ENCODE assay signal across 28 cellular contexts in the genomic region with DNA sequence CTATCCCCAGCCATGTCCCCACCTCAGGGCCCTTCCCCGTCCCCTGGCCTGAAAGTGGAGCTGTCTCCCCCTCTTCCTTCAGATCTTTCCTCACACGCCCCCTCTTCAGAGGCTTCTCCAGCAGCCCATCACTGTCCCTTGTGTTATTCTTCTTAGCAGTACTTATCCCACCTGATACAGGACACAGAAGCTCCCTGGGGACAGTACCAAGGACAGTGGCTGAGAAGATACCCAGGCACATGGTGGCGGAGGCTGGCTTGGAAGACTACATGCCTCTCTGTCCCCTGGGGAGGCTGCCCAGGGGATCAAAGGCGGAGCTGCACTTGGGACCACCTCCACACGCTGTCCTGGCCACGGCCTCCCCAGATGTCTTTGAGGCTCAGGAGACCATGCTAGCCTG. TPM values are rescaled to one million over a fixed set of nuclear protein-coding genes. Genes with fewer than 3 reads are reported as not detected.
A peak's percentile ranks its signal among the peaks of the same experiment; 100 is the strongest.
DNase-seq lines count a peak whose midpoint lies in the region; ATAC-seq, FAIRE-seq and TF ChIP-seq lines count a peak whose summit lies in the region.
"Had no signal": no experiment of that assay in that cellular context is flagged by ENCODE, and none has a peak within 500 bp of the region (broad histone marks: within the 10 kb centered on the region; RNA-seq: fewer than 3 reads in every experiment).

No MANE protein-coding gene starts in this region.

- no peak overlapping the region for H3K4me3 Mint-ChIP-seq in activated CD8-positive, alpha-beta T cell treated with anti-CD3 and anti-CD28 coated beads for 36 hours
- no peak overlapping the region for H3K4me3 Mint-ChIP-seq in activated CD8-positive, alpha-beta T cell treated with anti-CD3 and anti-CD28 coated beads, Interleukin-2, amount 10 ng/mL, durations not matched to agents 7 days and 5 days
- no peak overlapping the region for H3K4me3 Mint-ChIP-seq in dendritic cell treated with granulocyte-macrophage colony-stimulating factor and Interleukin-4, amounts not matched to agents 40 ng/mL and 50 ng/mL, for 4 days
- H3K4me3 Mint-ChIP-seq in neural crest cell, result no peak overlapping the region
- H3K4me3 Mint-ChIP-seq in CD8-positive, alpha-beta T cell, result no peak overlapping the region
- H3K4me3 Mint-ChIP-seq: B cell, CD14-positive monocyte, H9, HFFc6 had no signal

- H3K4me1 ChIP-seq in HEK293 (ENCODE audit: control insufficient read depth, insufficient read depth, low read length) (no peaks in the 10 kb centered on the region), left lung (peaks cover 51 to 73% of the 10 kb centered on the region in 2 donors)
- no peaks in the 10 kb centered on the region for H3K4me1 ChIP-seq in CD8-positive, alpha-beta T cell (ENCODE audit: insufficient read depth, low read length)
- H3K4me1 ChIP-seq: SJSA1 had no signal

- no peak for DNase-seq in activated CD8-positive, alpha-beta T cell treated with anti-CD3 and anti-CD28 coated beads for 36 hours
- DNase-seq in activated CD8-positive, alpha-beta T cell treated with anti-CD3 and anti-CD28 coated beads, Interleukin-2, amount 10 ng/mL, durations not matched to agents 7 days and 5 days, result no peak
- DNase-seq in neural crest cell (ENCODE audit: low read depth, low spot score) (no peak), H54 (ENCODE audit: insufficient read length, low spot score) (no peak), left lung (no peak)
- DNase-seq in CD8-positive, alpha-beta T cell, result no peak
- DNase-seq: Calu3, DMS79 treated with DMSO at 0.1 percent for 48 hours, GF-D8, H9, HFFc6, IMR-90, MM.1S, NCI-H2029, NCI-H446, NCI-H526 treated with DMSO at 0.1 percent for 48 hours, PC-9, Right ventricle myocardium superior had no signal

- H3K4me3 ChIP-seq in HEK293 (ENCODE audit: low read depth, low read length), result no peak overlapping the region
- no peak overlapping the region for H3K4me3 ChIP-seq in CD8-positive, alpha-beta T cell (ENCODE audit: low read depth, low read length)
- H3K4me3 ChIP-seq in left lung, result no peak overlapping the region
- H3K4me3 ChIP-seq: PC-9, SJSA1 had no signal

- no peak for FAIRE-seq in H54 (lab: Jason Lieb, UNC)
- FAIRE-seq: GM12892, GM19239 had no signal

- H3K4me1 Mint-ChIP-seq in activated CD8-positive, alpha-beta T cell treated with anti-CD3 and anti-CD28 coated beads for 36 hours (ENCODE audit: low read depth), result peaks cover 8% of the 10 kb centered on the region
- H3K4me1 Mint-ChIP-seq in activated CD8-positive, alpha-beta T cell treated with anti-CD3 and anti-CD28 coated beads, Interleukin-2, amount 10 ng/mL, durations not matched to agents 7 days and 5 days (ENCODE audit: low read depth), result peaks cover 23% of the 10 kb centered on the region
- peaks cover 73% of the 10 kb centered on the region for H3K4me1 Mint-ChIP-seq in dendritic cell treated with granulocyte-macrophage colony-stimulating factor and Interleukin-4, amounts not matched to agents 40 ng/mL and 50 ng/mL, for 4 days (ENCODE audit: low read depth)
- peaks cover 20% of the 10 kb centered on the region for H3K4me1 Mint-ChIP-seq in neural crest cell
- H3K4me1 Mint-ChIP-seq in CD8-positive, alpha-beta T cell (ENCODE audit: low read depth), result peaks cover 20% of the 10 kb centered on the region

- no peaks in the 10 kb centered on the region for H3K27me3 Mint-ChIP-seq in activated CD8-positive, alpha-beta T cell treated with anti-CD3 and anti-CD28 coated beads for 36 hours
- no peaks in the 10 kb centered on the region for H3K27me3 Mint-ChIP-seq in activated CD8-positive, alpha-beta T cell treated with anti-CD3 and anti-CD28 coated beads, Interleukin-2, amount 10 ng/mL, durations not matched to agents 7 days and 5 days (ENCODE audit: low read depth)
- H3K27me3 Mint-ChIP-seq in dendritic cell treated with granulocyte-macrophage colony-stimulating factor and Interleukin-4, amounts not matched to agents 40 ng/mL and 50 ng/mL, for 4 days, result no peaks in the 10 kb centered on the region
- no peaks in the 10 kb centered on the region for H3K27me3 Mint-ChIP-seq in neural crest cell (ENCODE audit: low read depth)
- H3K27me3 Mint-ChIP-seq in CD8-positive, alpha-beta T cell (ENCODE audit: low read depth), result no peaks in the 10 kb centered on the region
- H3K27me3 Mint-ChIP-seq: B cell had no signal

- H3K27me3 ChIP-seq in CD8-positive, alpha-beta T cell (ENCODE audit: insufficient read depth, low read length), result no peaks in the 10 kb centered on the region
- no peaks in the 10 kb centered on the region for H3K27me3 ChIP-seq in left lung
- H3K27me3 ChIP-seq: SJSA1 had no signal

- peak overlapping the region; percentile 16 for H3K27ac Mint-ChIP-seq in activated CD8-positive, alpha-beta T cell treated with anti-CD3 and anti-CD28 coated beads for 36 hours
- no peak overlapping the region for H3K27ac Mint-ChIP-seq in activated CD8-positive, alpha-beta T cell treated with anti-CD3 and anti-CD28 coated beads, Interleukin-2, amount 10 ng/mL, durations not matched to agents 7 days and 5 days
- H3K27ac Mint-ChIP-seq in dendritic cell treated with granulocyte-macrophage colony-stimulating factor and Interleukin-4, amounts not matched to agents 40 ng/mL and 50 ng/mL, for 4 days, result peak overlapping the region; percentile 8
- peak overlapping the region; percentile 2 for H3K27ac Mint-ChIP-seq in neural crest cell (ENCODE audit: unreplicated experiment)
- no peak overlapping the region for H3K27ac Mint-ChIP-seq in CD8-positive, alpha-beta T cell
- H3K27ac Mint-ChIP-seq: B cell, HFFc6 had no signal

- peaks cover 0 to 42% of the 10 kb centered on the region in 2 experiments; a peak in 1 of 3 replicates for H3K36me3 ChIP-seq in HEK293 (ENCODE audit: control insufficient read depth in 2 of 2, insufficient read depth in 1 of 2, low read length in 2 of 2)
- H3K36me3 ChIP-seq in CD8-positive, alpha-beta T cell (ENCODE audit: insufficient read depth, low read length), result no peaks in the 10 kb centered on the region
- peaks cover 0 to 63% of the 10 kb centered on the region in 2 donors for H3K36me3 ChIP-seq in left lung

- no peak for ATAC-seq in activated CD8-positive, alpha-beta T cell treated with anti-CD3 and anti-CD28 coated beads for 36 hours
- no peak for ATAC-seq in activated CD8-positive, alpha-beta T cell treated with anti-CD3 and anti-CD28 coated beads, Interleukin-2, amount 10 ng/mL, durations not matched to agents 7 days and 5 days
- ATAC-seq in CD8-positive, alpha-beta T cell, result no peak
- ATAC-seq in left lung, result no peak

- no peak overlapping the region for H3K27ac ChIP-seq in HEK293 (ENCODE audit: extremely low read depth, low read depth, low read length)
- no peak overlapping the region for H3K27ac ChIP-seq in CD8-positive, alpha-beta T cell (ENCODE audit: low read depth, low read length)
- no peak overlapping the region for H3K27ac ChIP-seq in left lung
- H3K27ac ChIP-seq: 22Rv1, KMS-11, PC-9, SJSA1 had no signal

- H3K9me3 ChIP-seq in HEK293 (ENCODE audit: control insufficient read depth, insufficient read depth, low read depth, low read length), result no peaks in the 10 kb centered on the region
- H3K9me3 ChIP-seq in CD8-positive, alpha-beta T cell (ENCODE audit: low read length), result no peaks in the 10 kb centered on the region
- H3K9me3 ChIP-seq in left lung, result no peaks in the 10 kb centered on the region
- H3K9me3 ChIP-seq: SJSA1 had no signal

- no peak for TF ChIP-seq POLR2A in H54 (IDR thresholded peaks at IDR 0.05; ENCODE audit: low read depth, low read length)

- POLR2A ChIA-PET in activated CD8-positive, alpha-beta T cell treated with anti-CD3 and anti-CD28 coated beads for 36 hours (lab: Charles Lee), result interaction anchor here (1.1 kb wide), 1 partner anchor 13 kb away, joined by 3 read pairs; no protein-coding TSS in a partner anchor
- POLR2A ChIA-PET in activated CD8-positive, alpha-beta T cell treated with anti-CD3 and anti-CD28 coated beads, Interleukin-2, amount 10 ng/mL, durations not matched to agents 7 days and 5 days (lab: Charles Lee), result no interaction called here
- POLR2A ChIA-PET in HEK293 (lab: Yijun Ruan, JAX), result no interaction called here
- POLR2A ChIA-PET in CD8-positive, alpha-beta T cell (lab: Charles Lee), result no interaction called here

- no peaks in the 10 kb centered on the region for H3K9me3 Mint-ChIP-seq in activated CD8-positive, alpha-beta T cell treated with anti-CD3 and anti-CD28 coated beads for 36 hours
- H3K9me3 Mint-ChIP-seq in activated CD8-positive, alpha-beta T cell treated with anti-CD3 and anti-CD28 coated beads, Interleukin-2, amount 10 ng/mL, durations not matched to agents 7 days and 5 days (ENCODE audit: insufficient read depth), result no peaks in the 10 kb centered on the region
- no peaks in the 10 kb centered on the region for H3K9me3 Mint-ChIP-seq in dendritic cell treated with granulocyte-macrophage colony-stimulating factor and Interleukin-4, amounts not matched to agents 40 ng/mL and 50 ng/mL, for 4 days
- H3K9me3 Mint-ChIP-seq in neural crest cell, result no peaks in the 10 kb centered on the region
- H3K9me3 Mint-ChIP-seq in CD8-positive, alpha-beta T cell, result no peaks in the 10 kb centered on the region
- H3K9me3 Mint-ChIP-seq: H9, HFFc6 had no signal

- intact Hi-C loops in activated CD8-positive, alpha-beta T cell treated with anti-CD3 and anti-CD28 coated beads for 36 hours (cut with micrococcal nuclease), result no loop called here
- intact Hi-C loops in dendritic cell treated with granulocyte-macrophage colony-stimulating factor and Interleukin-4, amounts not matched to agents 40 ng/mL and 50 ng/mL, for 4 days (cut with micrococcal nuclease), result no loop called here
- intact Hi-C loops in CD8-positive, alpha-beta T cell (cut with DNase I, micrococcal nuclease), result no loop called here
- intact Hi-C loops in left lung (cut with DNase I), result no loop called here

- TF ChIP-seq CTCF in activated CD8-positive, alpha-beta T cell treated with anti-CD3 and anti-CD28 coated beads for 36 hours (IDR thresholded peaks at IDR 0.05), result no peak
- TF ChIP-seq CTCF in HEK293 (tag by site-specific recombination; IDR thresholded peaks at IDR 0.05), result no peak
- TF ChIP-seq CTCF in neural crest cell (conservative IDR thresholded peaks at IDR 0.05), result no peak
- no peak for TF ChIP-seq CTCF in CD8-positive, alpha-beta T cell (IDR thresholded peaks at IDR 0.05)
- TF ChIP-seq CTCF in left lung (IDR thresholded peaks at IDR 0.05), result no peak

- CTCF ChIA-PET in activated CD8-positive, alpha-beta T cell treated with anti-CD3 and anti-CD28 coated beads for 36 hours (lab: Charles Lee), result interaction anchor here (0.8 to 2.5 kb wide), 2 partner anchors 26 to 206 kb away, joined by 3 to 9 read pairs; partner anchors contain the start of gene SLC9A5
- CTCF ChIA-PET in activated CD8-positive, alpha-beta T cell treated with anti-CD3 and anti-CD28 coated beads, Interleukin-2, amount 10 ng/mL, durations not matched to agents 7 days and 5 days (lab: Charles Lee), result interaction anchor here (0.7 to 2.6 kb wide), 3 partner anchors 11 to 128 kb away, joined by 3 to 14 read pairs (median 5); partner anchors contain the start of genes KCTD19 and LRRC36
- CTCF ChIA-PET in HEK293 (lab: Yijun Ruan, JAX), result interaction anchor here (0.8 to 2.2 kb wide), 3 partner anchors 11 to 27 kb away, joined by 4 to 6 read pairs (median 5); no protein-coding TSS in a partner anchor
- CTCF ChIA-PET in CD8-positive, alpha-beta T cell (lab: Charles Lee), result interaction anchor here (1.0 kb wide), 1 partner anchor 26 kb away, joined by 3 read pairs; no protein-coding TSS in a partner anchor

- H3K36me3 Mint-ChIP-seq in activated CD8-positive, alpha-beta T cell treated with anti-CD3 and anti-CD28 coated beads for 36 hours (ENCODE audit: low read depth), result no peaks in the 10 kb centered on the region
- H3K36me3 Mint-ChIP-seq in activated CD8-positive, alpha-beta T cell treated with anti-CD3 and anti-CD28 coated beads, Interleukin-2, amount 10 ng/mL, durations not matched to agents 7 days and 5 days (ENCODE audit: low read depth), result no peaks in the 10 kb centered on the region
- H3K36me3 Mint-ChIP-seq in dendritic cell treated with granulocyte-macrophage colony-stimulating factor and Interleukin-4, amounts not matched to agents 40 ng/mL and 50 ng/mL, for 4 days (ENCODE audit: low read depth), result peaks cover 88% of the 10 kb centered on the region
- H3K36me3 Mint-ChIP-seq in neural crest cell (ENCODE audit: low read depth), result no peaks in the 10 kb centered on the region
- H3K36me3 Mint-ChIP-seq in CD8-positive, alpha-beta T cell, result peaks cover 50% of the 10 kb centered on the region

RNA-seq across cellular contexts. Expression of gene HSD11B2, which starts 23.9 kb away (rescaled TPM):
- total RNA-seq in activated CD8-positive, alpha-beta T cell treated with anti-CD3 and anti-CD28 coated beads for 36 hours, result 1 to 10 TPM; 1.6 to 2.3 TPM
- not detected for total RNA-seq in activated CD8-positive, alpha-beta T cell treated with anti-CD3 and anti-CD28 coated beads, Interleukin-2, amount 10 ng/mL, durations not matched to agents 7 days and 5 days
- 3.8 and 4.7 TPM in 2 replicates for total RNA-seq in neural crest cell
- not detected for total RNA-seq in CD8-positive, alpha-beta T cell
- total RNA-seq in left lung, result 1 to 10 TPM; 2.5 to 3.9 TPM
- total RNA-seq: B cell, HFFc6, IMR-90, RPMI7951, SJSA1 had no signal

RNA-seq across cellular contexts. Expression of gene ATP6V0D1, which starts 26.1 kb away (rescaled TPM):
- 10 to 100 TPM; 17.5 to 18.2 TPM for total RNA-seq in activated CD8-positive, alpha-beta T cell treated with anti-CD3 and anti-CD28 coated beads for 36 hours
- total RNA-seq in activated CD8-positive, alpha-beta T cell treated with anti-CD3 and anti-CD28 coated beads, Interleukin-2, amount 10 ng/mL, durations not matched to agents 7 days and 5 days, result 10 to 100 TPM; 52.7 to 58.1 TPM
- total RNA-seq in neural crest cell (54.7 and 55.4 TPM in 2 replicates), left lung (100 to 1,000 TPM; 142 to 185 TPM)
- total RNA-seq in CD8-positive, alpha-beta T cell, result 10 to 100 TPM; 56.3 to 62.0 TPM

RNA-seq across cellular contexts. Expression of gene AGRP, which starts 28.5 kb away (rescaled TPM):
- total RNA-seq in activated CD8-positive, alpha-beta T cell treated with anti-CD3 and anti-CD28 coated beads for 36 hours, result not detected
- total RNA-seq in activated CD8-positive, alpha-beta T cell treated with anti-CD3 and anti-CD28 coated beads, Interleukin-2, amount 10 ng/mL, durations not matched to agents 7 days and 5 days, result not detected
- not detected in 2 replicates for total RNA-seq in neural crest cell
- not detected for total RNA-seq in CD8-positive, alpha-beta T cell
- 1 to 10 TPM; 1.5 to 1.9 TPM for total RNA-seq in left lung
- total RNA-seq: B cell, Calu3, H9, HFFc6, IMR-90, PC-9, Right ventricle myocardium superior, RPMI7951, SJSA1 had no signal

RNA-seq across cellular contexts. Expression of gene ZDHHC1, which starts 38.6 kb away (rescaled TPM):
- under 1 TPM; 0.54 to 0.60 TPM for total RNA-seq in activated CD8-positive, alpha-beta T cell treated with anti-CD3 and anti-CD28 coated beads for 36 hours
- total RNA-seq in activated CD8-positive, alpha-beta T cell treated with anti-CD3 and anti-CD28 coated beads, Interleukin-2, amount 10 ng/mL, durations not matched to agents 7 days and 5 days, result under 1 TPM in 1 of 2 experiments, not detected in 1; 0.26 TPM
- total RNA-seq in neural crest cell, result 9.5 and 10.2 TPM in 2 replicates
- not detected for total RNA-seq in CD8-positive, alpha-beta T cell
- 10 to 100 TPM; 14.4 to 14.7 TPM for total RNA-seq in left lung

Comparison
In these comparisons a context has a peak if more than half of its experiments do, and no peak if none do; other contexts are left out.
1. H3K27ac Mint-ChIP-seq: peak in activated CD8-positive, alpha-beta T cell treated with anti-CD3 and anti-CD28 coated beads for 36 hours (single experiment), dendritic cell treated with granulocyte-macrophage colony-stimulating factor and Interleukin-4, amounts not matched to agents 40 ng/mL and 50 ng/mL, for 4 days (single experiment) and neural crest cell (single experiment); none in activated CD8-positive, alpha-beta T cell treated with anti-CD3 and anti-CD28 coated beads, Interleukin-2, amount 10 ng/mL, durations not matched to agents 7 days and 5 days (single experiment) and CD8-positive, alpha-beta T cell (single experiment).